19 cellular contexts compared by ENCODE assay signal in the genomic region with DNA sequence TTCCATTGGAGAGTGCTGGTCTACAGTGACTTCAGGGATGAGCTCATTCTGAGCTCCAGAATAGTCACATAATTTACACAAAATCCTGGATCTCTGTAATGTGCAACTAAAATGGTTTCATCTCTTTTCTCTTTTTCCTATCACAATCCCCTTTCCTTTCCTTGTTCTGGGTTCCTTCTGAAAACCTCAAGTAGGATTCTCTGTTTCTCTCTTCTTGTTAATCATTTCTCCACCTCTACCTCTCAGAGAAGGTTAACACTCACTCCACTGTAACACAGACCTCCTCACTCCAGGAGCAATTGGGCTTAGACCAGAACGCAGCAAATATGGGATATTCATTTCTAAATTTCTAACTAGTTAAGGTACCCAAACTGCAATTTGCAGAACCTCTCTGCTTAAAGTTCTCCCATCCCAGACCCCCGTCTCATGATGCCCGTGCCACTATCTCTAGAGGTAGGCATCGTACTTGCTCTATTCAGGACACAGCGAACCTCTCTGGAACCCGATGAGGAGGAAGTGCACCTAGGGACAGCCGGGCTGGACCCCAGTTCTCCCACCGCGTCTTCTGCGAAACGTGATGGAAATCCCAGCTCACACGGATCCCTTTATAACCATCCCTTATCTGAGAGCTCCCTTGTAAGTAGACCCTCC. TPM values are rescaled to one million over a fixed set of nuclear protein-coding genes. Genes with fewer than 3 reads are reported as not detected.
DNase-seq lines count a peak whose midpoint lies in the region; ATAC-seq, FAIRE-seq and TF ChIP-seq lines count a peak whose summit lies in the region.
"Had no signal": no experiment of that assay in that cellular context is flagged by ENCODE, and none has a peak within 500 bp of the region (broad histone marks: within the 10 kb centered on the region; RNA-seq: fewer than 3 reads in every experiment).

No MANE protein-coding gene starts in this region.

- peaks cover 54% of the 10 kb centered on the region for H3K27me3 Mint-ChIP-seq in CD8-positive, alpha-beta T cell (ENCODE audit: low read depth)
- peaks cover 69% of the 10 kb centered on the region for H3K27me3 Mint-ChIP-seq in chondrocyte (ENCODE audit: low read depth)
- H3K27me3 Mint-ChIP-seq in naive thymus-derived CD8-positive, alpha-beta T cell: peaks cover 39 to 85% (median 64%) of the 10 kb centered on the region in 5 donors

- peak overlapping the region; percentile 79 for H3K4me3 Mint-ChIP-seq in CD8-positive, alpha-beta T cell
- no peak overlapping the region for H3K4me3 Mint-ChIP-seq in chondrocyte (ENCODE audit: unreplicated experiment)
- peak overlapping the region in 9 of 10 donors; percentile 0 to 84 (median 76) for H3K4me3 Mint-ChIP-seq in naive thymus-derived CD8-positive, alpha-beta T cell
- H3K4me3 Mint-ChIP-seq: HFFc6 had no signal

- no peak for TF ChIP-seq CTCF in CD8-positive, alpha-beta T cell (IDR thresholded peaks at IDR 0.05)
- TF ChIP-seq CTCF in chondrocyte (IDR thresholded peaks at IDR 0.05) (no peak), pancreas (IDR thresholded peaks at IDR 0.05) (no peak)

- H3K9me3 ChIP-seq in CD8-positive, alpha-beta T cell (ENCODE audit: low read length): no peaks in the 10 kb centered on the region
- no peaks in the 10 kb centered on the region for H3K9me3 ChIP-seq in HUES64 (ENCODE audit: insufficient read depth, low read depth, low read length)
- H3K9me3 ChIP-seq in pancreas: no peaks in the 10 kb centered on the region
- H3K9me3 ChIP-seq: gastroesophageal sphincter had no signal

- ATAC-seq in CD8-positive, alpha-beta T cell: no peak
- ATAC-seq in naive thymus-derived CD8-positive, alpha-beta T cell: no peak
- ATAC-seq in pancreas (no peak), GM21360 (IDR thresholded peaks at IDR 0.05; ENCODE audit: unreplicated experiment) (no peak), HG02610 (IDR thresholded peaks at IDR 0.05; ENCODE audit: unreplicated experiment) (no peak)

- intact Hi-C loops in CD8-positive, alpha-beta T cell (cut with DNase I, micrococcal nuclease): no loop called here
- intact Hi-C loops in pancreas (cut with DNase I): loop anchor here in 1 of 3 donors (5.0 kb wide), 1 partner anchor 259 kb away; no protein-coding TSS in a partner anchor

- no peaks in the 10 kb centered on the region for H3K9me3 Mint-ChIP-seq in CD8-positive, alpha-beta T cell
- no peaks in the 10 kb centered on the region for H3K9me3 Mint-ChIP-seq in chondrocyte (ENCODE audit: low read depth)
- H3K9me3 Mint-ChIP-seq in naive thymus-derived CD8-positive, alpha-beta T cell: peaks cover 0 to 7% (median 0%) of the 10 kb centered on the region in 9 donors
- H3K9me3 Mint-ChIP-seq: HFFc6, memory B cell had no signal

- POLR2A ChIA-PET in CD8-positive, alpha-beta T cell (lab: Charles Lee): no interaction called here
- POLR2A ChIA-PET in naive thymus-derived CD8-positive, alpha-beta T cell (lab: Charles Lee): no interaction called here

- no peak for DNase-seq in CD8-positive, alpha-beta T cell
- DNase-seq in chondrocyte (ENCODE audit: low spot score) (peak; percentile 20), pancreas (no peak)
- DNase-seq in naive thymus-derived CD8-positive, alpha-beta T cell: no peak
- no peak for DNase-seq in effector CD4-positive, alpha-beta T cell
- DNase-seq: activated gamma-delta T cell treated with Interleukin-2 at 50 U/mL for 16 hours, cortex of kidney, DMS 273 treated with DMSO at 0.1 percent for 48 hours, HFFc6, IMR-90, nucleus accumbens had no signal

- peaks cover 6% of the 10 kb centered on the region for H3K4me1 ChIP-seq in CD8-positive, alpha-beta T cell (ENCODE audit: insufficient read depth, low read length)
- H3K4me1 ChIP-seq in HUES64 (ENCODE audit: insufficient read depth, low read length): peaks cover 12% of the 10 kb centered on the region; the same call in 1 of the 2 replicates
- H3K4me1 ChIP-seq in pancreas: peaks cover 0 to 4% (median 0%) of the 10 kb centered on the region in 3 donors

- no peak overlapping the region for H3K27ac Mint-ChIP-seq in CD8-positive, alpha-beta T cell
- H3K27ac Mint-ChIP-seq in chondrocyte (ENCODE audit: unreplicated experiment): no peak overlapping the region
- no peak overlapping the region for H3K27ac Mint-ChIP-seq in naive thymus-derived CD8-positive, alpha-beta T cell
- H3K27ac Mint-ChIP-seq: HFFc6, memory B cell had no signal

- no peak for FAIRE-seq in pancreas (lab: Jason Lieb, UNC)
- FAIRE-seq: islet of Langerhans had no signal

- H3K4me1 Mint-ChIP-seq in CD8-positive, alpha-beta T cell (ENCODE audit: low read depth): peaks cover 13% of the 10 kb centered on the region
- peaks cover 9% of the 10 kb centered on the region for H3K4me1 Mint-ChIP-seq in chondrocyte (ENCODE audit: low read depth)
- H3K4me1 Mint-ChIP-seq in naive thymus-derived CD8-positive, alpha-beta T cell: peaks cover 7 to 14% (median 11%) of the 10 kb centered on the region in 4 donors

- CTCF ChIA-PET in CD8-positive, alpha-beta T cell (lab: Charles Lee): no interaction called here

- no peak overlapping the region for H3K27ac ChIP-seq in CD8-positive, alpha-beta T cell (ENCODE audit: low read depth, low read length)
- H3K27ac ChIP-seq in HUES64 (ENCODE audit: low read depth, low read length) (no peak overlapping the region), pancreas (no peak overlapping the region)
- H3K27ac ChIP-seq: gastroesophageal sphincter, VCaP had no signal

- peaks cover 30% of the 10 kb centered on the region for H3K27me3 ChIP-seq in CD8-positive, alpha-beta T cell (ENCODE audit: insufficient read depth, low read length)
- H3K27me3 ChIP-seq in HUES64 (ENCODE audit: insufficient read depth, low read length) (peaks cover 40% of the 10 kb centered on the region), pancreas (peaks cover 4 to 39% (median 19%) of the 10 kb centered on the region in 4 donors)

- no peak overlapping the region for H3K4me3 ChIP-seq in CD8-positive, alpha-beta T cell (ENCODE audit: low read depth, low read length)
- peak overlapping the region; percentile 86 for H3K4me3 ChIP-seq in HUES64 (ENCODE audit: low read length)
- H3K4me3 ChIP-seq in pancreas: no peak overlapping the region

- H3K36me3 Mint-ChIP-seq in CD8-positive, alpha-beta T cell: no peaks in the 10 kb centered on the region
- no peaks in the 10 kb centered on the region for H3K36me3 Mint-ChIP-seq in chondrocyte (ENCODE audit: low read depth)
- H3K36me3 Mint-ChIP-seq in naive thymus-derived CD8-positive, alpha-beta T cell: peaks cover 0 to 10% (median 3%) of the 10 kb centered on the region in 3 donors
- H3K36me3 Mint-ChIP-seq: memory B cell had no signal

- 6% methylated on average over 12 of the region's 12 CpGs for WGBS in HUES64
- WGBS in pancreas, 2 donors: 27 to 28% methylated on average over 12 of the region's 12 CpGs

- peak overlapping the region; percentile 68 for H3K9ac ChIP-seq in HUES64 (ENCODE audit: low read depth, low read length)

- H3K36me3 ChIP-seq in CD8-positive, alpha-beta T cell (ENCODE audit: insufficient read depth, low read length): no peaks in the 10 kb centered on the region
- H3K36me3 ChIP-seq in HUES64 (ENCODE audit: insufficient read depth, low read length) (peaks cover 24% of the 10 kb centered on the region), pancreas (no peaks in the 10 kb centered on the region)
- H3K36me3 ChIP-seq: gastroesophageal sphincter had no signal

RNA-seq across cellular contexts. Expression of gene FOXI3, which starts 1.4 kb away (rescaled TPM):
- not detected for total RNA-seq in CD8-positive, alpha-beta T cell
- polyA plus RNA-seq in HUES64 (2013, experiment 1 of 2): 7.1 TPM
- polyA plus RNA-seq in HUES64 (2013, experiment 2 of 2): 6.3 TPM
- total RNA-seq in chondrocyte: not detected in 3 replicates
- total RNA-seq in naive thymus-derived CD8-positive, alpha-beta T cell: not detected
- polyA plus RNA-seq in naive thymus-derived CD8-positive, alpha-beta T cell: not detected
- not detected for total RNA-seq in pancreas
- not detected for polyA plus RNA-seq in pancreas
- total RNA-seq: activated CD8-positive, alpha-beta memory T cell treated with anti-CD3 and anti-CD28 coated beads for 36 hours; gastroesophageal sphincter; HFFc6; IMR-90 had no signal
- polyA plus RNA-seq: IMR-90 had no signal
